11 cellular contexts compared by ENCODE assay signal in the genomic region with DNA sequence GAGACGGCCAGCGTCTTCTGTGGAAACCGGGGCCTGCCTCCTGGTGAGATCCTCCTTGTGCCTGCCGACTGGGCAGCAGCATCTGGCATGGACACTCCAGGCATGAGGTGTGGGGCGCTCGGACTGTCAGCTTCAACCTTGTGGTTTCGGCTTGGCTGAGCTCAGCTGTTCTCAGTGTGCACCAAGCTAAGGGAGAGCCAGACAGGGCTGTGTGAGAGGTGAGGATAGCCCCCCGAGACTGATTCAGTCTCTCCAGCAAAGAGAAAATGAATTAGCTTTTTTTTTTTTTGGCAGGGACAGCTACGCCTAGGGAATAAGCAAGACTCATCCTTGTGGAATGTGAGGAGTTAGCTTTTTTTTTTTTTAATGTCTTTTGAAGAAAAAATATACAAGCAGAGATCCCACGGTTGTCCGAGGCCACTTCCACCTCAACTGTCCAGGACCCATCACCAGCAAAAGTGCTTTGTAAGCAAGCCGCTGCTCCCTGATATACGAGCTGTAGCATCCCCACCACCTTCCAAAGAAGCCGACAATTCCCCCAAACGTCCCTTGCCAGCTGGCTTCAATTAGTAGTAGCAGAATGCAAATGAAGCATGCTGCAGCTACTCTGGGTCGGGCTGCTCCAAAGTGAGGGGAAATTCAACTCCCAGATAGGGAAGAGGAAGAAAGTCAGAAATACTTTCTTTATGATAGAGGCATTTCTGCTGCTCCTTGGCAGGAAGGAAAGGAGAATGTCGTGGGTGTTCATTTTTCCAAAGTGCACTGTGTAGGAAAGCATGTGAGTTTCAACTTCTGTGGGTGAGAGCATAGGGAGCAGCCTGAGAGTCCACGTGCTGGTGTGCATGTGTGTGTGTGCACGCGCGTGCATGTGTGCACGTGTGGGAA. TPM values are rescaled to one million over a fixed set of nuclear protein-coding genes. Genes with fewer than 3 reads are reported as not detected.
DNase-seq lines count a peak whose midpoint lies in the region; ATAC-seq and TF ChIP-seq lines count a peak whose summit lies in the region.
"Had no signal": no experiment of that assay in that cellular context is flagged by ENCODE, and none has a peak within 500 bp of the region (broad histone marks: within the 10 kb centered on the region; RNA-seq: fewer than 3 reads in every experiment).

No MANE protein-coding gene starts in this region.

- no peaks in the 10 kb centered on the region for H3K36me3 ChIP-seq in sigmoid colon

- no peak for TF ChIP-seq EP300 in sigmoid colon (IDR thresholded peaks at IDR 0.05)

- DNase-seq in GM03348 (ENCODE audit: low spot score), result peak; percentile 84
- peak; percentile 59 for DNase-seq in T1000 (lab: John Stamatoyannopoulos, UW)
- DNase-seq in glomerular visceral epithelial cell (ENCODE audit: extremely low spot score), result peak; percentile 94
- DNase-seq in sigmoid colon, result no peak
- no peak for DNase-seq in lower leg skin (ENCODE audit: low spot score in 2 of 2)
- DNase-seq: activated naive CD8-positive, alpha-beta T cell treated with anti-CD3 and anti-CD28 coated beads, Interleukin-2, amount 10 ng/mL, durations not matched to agents 7 days and 5 days; SHP77 had no signal

- H3K4me3 ChIP-seq in sigmoid colon (peak overlapping the region in 3 of 4 donors; percentile 4 to 17 (median 15)), lower leg skin (ENCODE audit: low read depth, poor library complexity, severe bottlenecking) (no peak overlapping the region)

- peaks cover 0 to 16% (median 15%) of the 10 kb centered on the region in 4 donors for H3K4me1 ChIP-seq in sigmoid colon

- TF ChIP-seq CTCF in sigmoid colon (IDR thresholded peaks at IDR 0.05) (no peak), lower leg skin (IDR thresholded peaks at IDR 0.05) (no peak)

- no peak for ATAC-seq in HG02938 (IDR thresholded peaks at IDR 0.05; ENCODE audit: unreplicated experiment)
- ATAC-seq in GM21737 (IDR thresholded peaks at IDR 0.05; ENCODE audit: unreplicated experiment), result no peak
- ATAC-seq in GM21528 (IDR thresholded peaks at IDR 0.05; ENCODE audit: low FRiP score, unreplicated experiment), result no peak
- ATAC-seq: natural killer cell treated with Interleukin-12 subunit alpha and Interleukin-12 subunit beta and Interleukin-15 and Interleukin-18, amount 100 ng/mL, for 72 hours had no signal

- H3K27ac ChIP-seq in sigmoid colon, result peak overlapping the region in 3 of 4 donors; percentile 51 to 65 (median 59)

- WGBS in sigmoid colon, 2 donors, result 58 to 61% methylated on average over 22 of the region's 22 CpGs
- WGBS in lower leg skin, 2 donors, result 20 to 27% methylated on average over 22 of the region's 22 CpGs

- no peaks in the 10 kb centered on the region for H3K27me3 ChIP-seq in sigmoid colon

- TF ChIP-seq POLR2A in sigmoid colon (IDR thresholded peaks at IDR 0.05) (no peak), lower leg skin (IDR thresholded peaks at IDR 0.05) (no peak)

- intact Hi-C loops in sigmoid colon (cut with DNase I) (no loop called here), lower leg skin (cut with DNase I; ENCODE audit: low total_unique reads) (no loop called here)

- no peaks in the 10 kb centered on the region for H3K9me3 ChIP-seq in sigmoid colon

RNA-seq across cellular contexts. Expression of a gene that starts 9.8 kb away (rescaled TPM):
- 100 to 1,000 TPM in 1 of 4 donors, 10 to 100 TPM in 3; 10.4 to 214 (median 71.5) TPM for total RNA-seq in sigmoid colon
- 10 to 100 TPM in 1 of 3 donors, 1 to 10 TPM in 2; 5.3 to 61.1 (median 5.4) TPM for polyA plus RNA-seq in sigmoid colon
- total RNA-seq in lower leg skin, result 10 to 100 TPM in 1 of 4 donors, 1 to 10 TPM in 1, under 1 TPM in 2; 0.52 to 15.3 (median 2.7) TPM
- total RNA-seq: activated naive CD8-positive, alpha-beta T cell treated with anti-CD3 and anti-CD28 coated beads, Interleukin-2, amount 10 ng/mL, durations not matched to agents 7 days and 5 days; natural killer cell treated with Interleukin-12 subunit alpha and Interleukin-12 subunit beta and Interleukin-15 and Interleukin-18, amount 100 ng/mL, for 72 hours had no signal

RNA-seq across cellular contexts. Expression of a gene that starts 51.2 kb away (rescaled TPM):
- 1 to 10 TPM in 3 of 4 donors, under 1 TPM in 1; 0.71 to 1.9 (median 1.5) TPM for total RNA-seq in sigmoid colon
- polyA plus RNA-seq in sigmoid colon, result 10 to 100 TPM; 11.6 to 13.2 (median 13.0) TPM
- total RNA-seq in lower leg skin, result 10 to 100 TPM; 15.0 to 35.6 (median 18.1) TPM
- total RNA-seq: natural killer cell treated with Interleukin-12 subunit alpha and Interleukin-12 subunit beta and Interleukin-15 and Interleukin-18, amount 100 ng/mL, for 72 hours had no signal

Comparison
In these comparisons a context has a peak if more than half of its experiments do, and no peak if none do; other contexts are left out.
1. DNase-seq: peak in GM03348 (single experiment), T1000 (single experiment) and glomerular visceral epithelial cell (single experiment); none in sigmoid colon (single experiment) and lower leg skin (0 of 2).
2. RNA of a gene that starts 51.2 kb away (total RNA-seq): 15.0 to 35.6 TPM in lower leg skin; 0.71 to 1.9 TPM in sigmoid colon; every median in the first group is over 4 times any median in the second.